Comparison of ENCODE assay signal across 33 cellular contexts in genomic region chr14:19874842-19875241, GRCh38. TPM values are rescaled to one million over a fixed set of nuclear protein-coding genes. Genes with fewer than 3 reads are reported as not detected.
"Had no signal": no experiment of that assay in that cellular context is flagged by ENCODE, and none has a peak within 500 bp of the region (broad histone marks: within the 10 kb centered on the region; RNA-seq: fewer than 3 reads in every experiment).

A gene with protein sequence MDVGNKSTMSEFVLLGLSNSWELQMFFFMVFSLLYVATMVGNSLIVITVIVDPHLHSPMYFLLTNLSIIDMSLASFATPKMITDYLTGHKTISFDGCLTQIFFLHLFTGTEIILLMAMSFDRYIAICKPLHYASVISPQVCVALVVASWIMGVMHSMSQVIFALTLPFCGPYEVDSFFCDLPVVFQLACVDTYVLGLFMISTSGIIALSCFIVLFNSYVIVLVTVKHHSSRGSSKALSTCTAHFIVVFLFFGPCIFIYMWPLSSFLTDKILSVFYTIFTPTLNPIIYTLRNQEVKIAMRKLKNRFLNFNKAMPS (plus strand): TSS chr14:19875142. CDS start chr14:19876268, 1,126 bp downstream.

- DNase-seq: activated effector memory CD4-positive, alpha-beta T cell treated with anti-CD3 and anti-CD28 coated beads, Interleukin-2, amount 50 U/mL, for 16 hours; activated effector memory CD4-positive, alpha-beta T cell treated with Interleukin-2 at 50 U/mL for 16 hours; activated gamma-delta T cell; activated gamma-delta T cell treated with Interleukin-2 at 50 U/mL for 16 hours; activated naive CD4-positive, alpha-beta T cell; activated naive CD4-positive, alpha-beta T cell treated with anti-CD3 and anti-CD28 coated beads for 36 hours; activated naive CD4-positive, alpha-beta T cell treated with anti-CD3 and anti-CD28 coated beads, Interleukin-2, amount 10 ng/mL, durations not matched to agents 7 days and 5 days; activated naive CD4-positive, alpha-beta T cell treated with anti-CD3 and anti-CD28 coated beads, Interleukin-2, amount 50 U/mL, for 16 hours; activated naive CD4-positive, alpha-beta T cell treated with Interleukin-2 at 50 U/mL for 16 hours; activated naive CD8-positive, alpha-beta T cell treated with anti-CD3 and anti-CD28 coated beads for 36 hours; activated naive CD8-positive, alpha-beta T cell treated with anti-CD3 and anti-CD28 coated beads, Interleukin-2, amount 10 ng/mL, durations not matched to agents 7 days and 5 days; activated naive CD8-positive, alpha-beta T cell treated with anti-CD3 and anti-CD28 coated beads, Interleukin-2, amount 50 U/mL, for 24 hours; activated T-cell treated with anti-CD3 and anti-CD28 coated beads, Interleukin-2, amount 50 U/mL, for 24 hours; activated T-cell treated with anti-CD3 and anti-CD28 coated beads, Interleukin-2, amount 50 U/mL, for 4 hours; activated T-cell treated with anti-CD3 and anti-CD28 coated beads, Interleukin-2, amount 50 U/mL, for 48 hours; activated T-cell treated with anti-CD3 and anti-CD28 coated beads, Interleukin-2, amount 50 U/mL, for 72 hours; adrenal gland; amniotic stem cell; amygdala; anterior cingulate cortex; aorta; body of pancreas; brain microvascular endothelial cell; caudate nucleus; central memory CD4-positive, alpha-beta T cell; cerebellar nuclear complex had no signal

- FAIRE-seq: bronchial epithelial cell had no signal

- ATAC-seq: activated naive CD4-positive, alpha-beta T cell treated with anti-CD3 and anti-CD28 coated beads, Interleukin-2, amount 50 U/mL, for 72 hours; activated naive CD8-positive, alpha-beta T cell treated with anti-CD3 and anti-CD28 coated beads, Interleukin-2, amount 50 U/mL, for 24 hours; activated T-cell treated with anti-CD3 and anti-CD28 coated beads, Interleukin-2, amount 50 U/mL, for 4 hours; activated T-cell treated with anti-CD3 and anti-CD28 coated beads, Interleukin-2, amount 50 U/mL, for 72 hours; activated T-helper 17 cell treated with anti-CD3 and anti-CD28 coated beads, Interleukin-2, amount 50 U/mL, for 72 hours; body of pancreas had no signal

- H3K9me3 ChIP-seq: adrenal gland, ascending aorta, body of pancreas, breast epithelium had no signal

- H3K27ac ChIP-seq: adrenal gland, ascending aorta, body of pancreas, brain microvascular endothelial cell, breast epithelium, cardiac muscle cell had no signal

- H3K4me1 ChIP-seq: adrenal gland, ascending aorta, body of pancreas, breast epithelium had no signal

- H3K4me3 ChIP-seq: adrenal gland, ascending aorta, body of pancreas, breast epithelium, cardiac muscle cell had no signal

RNA-seq across cellular contexts. Expression of the gene that starts here (rescaled TPM):
- polyA plus RNA-seq: adipose tissue, adrenal gland, cardiac muscle cell had no signal
